16 cellular contexts compared by ENCODE assay signal in the genomic region with DNA sequence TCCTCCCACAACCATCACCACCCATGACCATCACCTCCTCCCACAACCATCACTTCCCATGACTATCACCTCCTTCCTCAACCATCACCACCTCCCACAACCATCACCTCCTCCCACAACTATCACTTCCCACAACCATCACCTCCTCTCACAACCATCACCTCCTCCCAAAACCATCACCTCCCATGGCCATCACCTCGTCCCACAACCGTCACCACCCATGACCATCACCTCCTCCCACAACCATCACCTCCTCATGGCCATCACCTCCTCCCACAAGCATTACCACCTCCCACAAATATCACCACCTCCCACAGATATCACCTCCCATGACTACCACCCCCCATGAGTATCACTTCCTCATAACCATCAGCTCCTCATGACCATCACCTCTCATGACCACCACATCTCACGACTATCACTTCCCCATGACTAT. TPM values are rescaled to one million over a fixed set of nuclear protein-coding genes. Genes with fewer than 3 reads are reported as not detected.
DNase-seq lines count a peak whose midpoint lies in the region; ATAC-seq and TF ChIP-seq lines count a peak whose summit lies in the region.
"Had no signal": no experiment of that assay in that cellular context is flagged by ENCODE, and none has a peak within 500 bp of the region (broad histone marks: within the 10 kb centered on the region; RNA-seq: fewer than 3 reads in every experiment).

No MANE protein-coding gene starts in this region.

- no peak overlapping the region for H3K4me2 ChIP-seq in mammary epithelial cell (ENCODE audit: insufficient read depth, low read depth, low read length)

- peak; percentile 4 to 45 for DNase-seq in breast epithelium (ENCODE audit: low spot score in 2 of 2)
- no peak for DNase-seq in mammary epithelial cell
- DNase-seq in memory B cell (ENCODE audit: low spot score in 2 of 2): no peak
- no peak for DNase-seq in stimulated activated naive B cell treated with anti-CD40 and anti-IgM and Interleukin-4, amounts not matched to agents 10 μg/mL and 1 μg/mL and 100 μg/mL, for 72 hours
- DNase-seq in GM20000 (ENCODE audit: low spot score): no peak
- DNase-seq: activated CD8-positive, alpha-beta memory T cell treated with anti-CD3 and anti-CD28 coated beads, Interleukin-2, amount 50 U/mL, for 48 hours; CD4-positive, alpha-beta T cell; DMS79 treated with DMSO at 0.1 percent for 48 hours; stomach had no signal

- BruUV-seq in mammary epithelial cell (replicated peaks; lab: Mats Ljungman, UMichigan): no TSS peak

- 100% methylated on average over 3 of the region's 3 CpGs for WGBS in mammary epithelial cell (ENCODE audit: low coverage, missing lambda C conversion rate)

- intact Hi-C loops in breast epithelium (cut with DNase I; ENCODE audit: low total_unique reads): no loop called here
- intact Hi-C loops in mammary epithelial cell (cut with micrococcal nuclease): no loop called here

- no peak overlapping the region for H3K9ac ChIP-seq in mammary epithelial cell (ENCODE audit: insufficient read depth, low read length)

- peaks cover 15% of the 10 kb centered on the region for H3K4me1 Mint-ChIP-seq in activated T-helper 17 cell treated with anti-CD3 and anti-CD28 coated beads, Interleukin-2, amount 50 U/mL, for 72 hours
- peaks cover 11% of the 10 kb centered on the region for H3K4me1 Mint-ChIP-seq in memory B cell
- H3K4me1 Mint-ChIP-seq in stimulated activated naive B cell treated with anti-CD40 and anti-IgM and Interleukin-4, amounts not matched to agents 10 μg/mL and 1 μg/mL and 100 μg/mL, for 72 hours: peaks cover 21 to 22% of the 10 kb centered on the region in 2 donors

- H3K27ac Mint-ChIP-seq in activated T-helper 17 cell treated with anti-CD3 and anti-CD28 coated beads, Interleukin-2, amount 50 U/mL, for 72 hours: peak overlapping the region; percentile 29
- H3K27ac Mint-ChIP-seq in memory B cell: peak overlapping the region; percentile 79
- peak overlapping the region; percentile 79 for H3K27ac Mint-ChIP-seq in stimulated activated naive B cell treated with anti-CD40 and anti-IgM and Interleukin-4, amounts not matched to agents 10 μg/mL and 1 μg/mL and 100 μg/mL, for 72 hours
- H3K27ac Mint-ChIP-seq: activated naive CD4-positive, alpha-beta T cell treated with anti-CD3 and anti-CD28 coated beads, Interleukin-2, amount 10 ng/mL, durations not matched to agents 7 days and 5 days; CD4-positive, alpha-beta T cell had no signal

- H3K27me3 Mint-ChIP-seq in activated T-helper 17 cell treated with anti-CD3 and anti-CD28 coated beads, Interleukin-2, amount 50 U/mL, for 72 hours: no peaks in the 10 kb centered on the region
- H3K27me3 Mint-ChIP-seq in memory B cell: no peaks in the 10 kb centered on the region
- H3K27me3 Mint-ChIP-seq in stimulated activated naive B cell treated with anti-CD40 and anti-IgM and Interleukin-4, amounts not matched to agents 10 μg/mL and 1 μg/mL and 100 μg/mL, for 72 hours: no peaks in the 10 kb centered on the region
- H3K27me3 Mint-ChIP-seq: activated naive CD4-positive, alpha-beta T cell treated with anti-CD3 and anti-CD28 coated beads, Interleukin-2, amount 10 ng/mL, durations not matched to agents 7 days and 5 days; CD4-positive, alpha-beta T cell had no signal

- H4K20me1 ChIP-seq in mammary epithelial cell (ENCODE audit: insufficient read depth, low read length): no peaks in the 10 kb centered on the region

- H3K27me3 ChIP-seq in breast epithelium (no peaks in the 10 kb centered on the region), mammary epithelial cell (ENCODE audit: insufficient read depth, low read length) (no peaks in the 10 kb centered on the region)
- H3K27me3 ChIP-seq: SJSA1, stomach had no signal

- dilution Hi-C loops in mammary epithelial cell (cut with HindIII; ENCODE audit: low sequenced_read_pairs): no loop called here

- no peak for TF ChIP-seq CTCF in breast epithelium (IDR thresholded peaks at IDR 0.05)
- TF ChIP-seq CTCF in mammary epithelial cell (conservative IDR thresholded peaks at IDR 0.05 in 1 of 2, IDR thresholded peaks at IDR 0.05 in 1 of 2; ENCODE audit: extremely low read depth in 1 of 2, insufficient read depth in 1 of 2, low read depth in 1 of 2, low read length in 2 of 2): no peak
- no peak for TF ChIP-seq CTCF in GM20000 (IDR thresholded peaks at IDR 0.05; ENCODE audit: extremely low read depth, missing control alignments)

- ATAC-seq in activated T-helper 17 cell treated with anti-CD3 and anti-CD28 coated beads, Interleukin-2, amount 50 U/mL, for 72 hours (replicated peaks): peak; percentile 3
- ATAC-seq in memory B cell (ENCODE audit: low read depth): peak; percentile 59
- peak; percentile 79 to 81 for ATAC-seq in stimulated activated naive B cell treated with anti-CD40 and anti-IgM and Interleukin-4, amounts not matched to agents 10 μg/mL and 1 μg/mL and 100 μg/mL, for 72 hours (replicated peaks)
- ATAC-seq in GM21423 (IDR thresholded peaks at IDR 0.05; ENCODE audit: unreplicated experiment): no peak
- ATAC-seq in GM21529 (IDR thresholded peaks at IDR 0.05; ENCODE audit: unreplicated experiment): no peak
- ATAC-seq: right cardiac atrium had no signal

- TF ChIP-seq POLR2A in breast epithelium (IDR thresholded peaks at IDR 0.05): no peak

- no peak overlapping the region for H3K4me3 Mint-ChIP-seq in activated T-helper 17 cell treated with anti-CD3 and anti-CD28 coated beads, Interleukin-2, amount 50 U/mL, for 72 hours
- no peak overlapping the region for H3K4me3 Mint-ChIP-seq in memory B cell
- H3K4me3 Mint-ChIP-seq in stimulated activated naive B cell treated with anti-CD40 and anti-IgM and Interleukin-4, amounts not matched to agents 10 μg/mL and 1 μg/mL and 100 μg/mL, for 72 hours: peak overlapping the region in 1 of 2 donors; percentile 7
- H3K4me3 Mint-ChIP-seq: activated naive CD4-positive, alpha-beta T cell treated with anti-CD3 and anti-CD28 coated beads, Interleukin-2, amount 10 ng/mL, durations not matched to agents 7 days and 5 days; CD4-positive, alpha-beta T cell had no signal

- H3K27ac ChIP-seq in breast epithelium: no peak overlapping the region
- no peak overlapping the region for H3K27ac ChIP-seq in mammary epithelial cell (ENCODE audit: insufficient read depth, low read depth, low read length)
- H3K27ac ChIP-seq: SJSA1, stomach had no signal

- H3K4me1 ChIP-seq in breast epithelium: peaks cover 0 to 4% of the 10 kb centered on the region in 2 donors
- H3K4me1 ChIP-seq in mammary epithelial cell (ENCODE audit: insufficient read depth, low read length): peaks cover 13% of the 10 kb centered on the region

- no peak overlapping the region for H2AFZ ChIP-seq in mammary epithelial cell (ENCODE audit: low read depth, low read length)

- H3K79me2 ChIP-seq in mammary epithelial cell (ENCODE audit: insufficient read depth, low read length): no peaks in the 10 kb centered on the region

- H3K36me3 ChIP-seq in breast epithelium: no peaks in the 10 kb centered on the region
- H3K36me3 ChIP-seq in mammary epithelial cell (ENCODE audit: insufficient read depth, low read length): no peaks in the 10 kb centered on the region
- H3K36me3 ChIP-seq: SJSA1, stomach had no signal

- peaks cover 13% of the 10 kb centered on the region for H3K9me3 Mint-ChIP-seq in activated T-helper 17 cell treated with anti-CD3 and anti-CD28 coated beads, Interleukin-2, amount 50 U/mL, for 72 hours
- peaks cover 16% of the 10 kb centered on the region for H3K9me3 Mint-ChIP-seq in memory B cell
- H3K9me3 Mint-ChIP-seq in stimulated activated naive B cell treated with anti-CD40 and anti-IgM and Interleukin-4, amounts not matched to agents 10 μg/mL and 1 μg/mL and 100 μg/mL, for 72 hours: peaks cover 19 to 20% of the 10 kb centered on the region in 2 donors

- in situ Hi-C loops in mammary epithelial cell (cut with MboI; ENCODE audit: low sequenced_read_pairs in 2 of 2): no loop called here

- no peaks in the 10 kb centered on the region for H3K9me3 ChIP-seq in breast epithelium
- H3K9me3 ChIP-seq in mammary epithelial cell (replicated peaks; ENCODE audit: insufficient read depth, low read length): no peaks in the 10 kb centered on the region
- H3K9me3 ChIP-seq: SJSA1 had no signal

- no peaks in the 10 kb centered on the region for H3K36me3 Mint-ChIP-seq in activated T-helper 17 cell treated with anti-CD3 and anti-CD28 coated beads, Interleukin-2, amount 50 U/mL, for 72 hours (ENCODE audit: low read depth)
- peaks cover 10% of the 10 kb centered on the region for H3K36me3 Mint-ChIP-seq in memory B cell
- peaks cover 11 to 19% of the 10 kb centered on the region in 2 donors for H3K36me3 Mint-ChIP-seq in stimulated activated naive B cell treated with anti-CD40 and anti-IgM and Interleukin-4, amounts not matched to agents 10 μg/mL and 1 μg/mL and 100 μg/mL, for 72 hours
- H3K36me3 Mint-ChIP-seq: activated naive CD4-positive, alpha-beta T cell treated with anti-CD3 and anti-CD28 coated beads, Interleukin-2, amount 10 ng/mL, durations not matched to agents 7 days and 5 days had no signal

- CTCF ChIA-PET in mammary epithelial cell (lab: Charles Lee; ENCODE audit: low non-redundant PET): no interaction called here

- no peak overlapping the region for H3K4me3 ChIP-seq in breast epithelium
- no peak overlapping the region for H3K4me3 ChIP-seq in mammary epithelial cell (replicated peaks in 1 of 3; ENCODE audit: insufficient read depth in 1 of 3, low read depth in 2 of 3, low read length in 3 of 3)
- H3K4me3 ChIP-seq: SJSA1, stomach had no signal

RNA-seq across cellular contexts. Expression of gene PDGFA, which starts 52.2 kb away (rescaled TPM):
- 10 to 100 TPM; 19.8 to 33.4 (median 31.2) TPM for total RNA-seq in breast epithelium
- 100 to 1,000 TPM in 1 of 2 donors, 10 to 100 TPM in 1; 60.5 to 167 TPM for total RNA-seq in mammary epithelial cell
- polyA plus RNA-seq in mammary epithelial cell: 29.2 TPM
- polyA minus RNA-seq in mammary epithelial cell: 93.4 TPM
- 10 to 100 TPM; 11.9 to 28.1 TPM for total RNA-seq in activated T-helper 17 cell treated with anti-CD3 and anti-CD28 coated beads, Interleukin-2, amount 50 U/mL, for 72 hours
- polyA plus RNA-seq: IgD-negative memory B cell had no signal

Comparison
In these comparisons a context has a peak if more than half of its experiments do, and no peak if none do; other contexts are left out.
1. DNase-seq: peak in breast epithelium (2 of 2); none in mammary epithelial cell (single experiment), memory B cell (0 of 2), stimulated activated naive B cell treated with anti-CD40 and anti-IgM and Interleukin-4, amounts not matched to agents 10 μg/mL and 1 μg/mL and 100 μg/mL, for 72 hours (single experiment) and GM20000 (single experiment).
2. ATAC-seq: peak in activated T-helper 17 cell treated with anti-CD3 and anti-CD28 coated beads, Interleukin-2, amount 50 U/mL, for 72 hours (single experiment), memory B cell (single experiment) and stimulated activated naive B cell treated with anti-CD40 and anti-IgM and Interleukin-4, amounts not matched to agents 10 μg/mL and 1 μg/mL and 100 μg/mL, for 72 hours (2 of 2); none in GM21423 (single experiment) and GM21529 (single experiment).
3. H3K27ac Mint-ChIP-seq: peak in every context shown above with its lines; median percentile 79 in memory B cell; 79 in stimulated activated naive B cell treated with anti-CD40 and anti-IgM and Interleukin-4, amounts not matched to agents 10 μg/mL and 1 μg/mL and 100 μg/mL, for 72 hours; 29 in activated T-helper 17 cell treated with anti-CD3 and anti-CD28 coated beads, Interleukin-2, amount 50 U/mL, for 72 hours.